26 cellular contexts compared by ENCODE assay signal in genomic region chr2:108923736-108924443, GRCh38.
DNase-seq lines count a peak whose midpoint lies in the region; ATAC-seq and TF ChIP-seq lines count a peak whose summit lies in the region.
"Had no signal": no experiment of that assay in that cellular context is flagged by ENCODE, and none has a peak within 500 bp of the region (broad histone marks: within the 10 kb centered on the region; RNA-seq: fewer than 3 reads in every experiment).

No MANE protein-coding gene starts in this region.

- H3K27me3 Mint-ChIP-seq in MCF 10A (ENCODE audit: insufficient read depth, unreplicated experiment) (peaks cover 25% of the 10 kb centered on the region), nephron (ENCODE audit: low read depth) (peaks cover 35% of the 10 kb centered on the region)
- H3K27me3 Mint-ChIP-seq: CD4-positive, alpha-beta T cell had no signal

- in situ Hi-C loops in mammary epithelial cell (cut with MboI; ENCODE audit: low sequenced_read_pairs in 2 of 2), result no loop called here

- no peaks in the 10 kb centered on the region for H3K36me3 Mint-ChIP-seq in MCF 10A (ENCODE audit: insufficient read depth, unreplicated experiment)
- H3K36me3 Mint-ChIP-seq in nephron (ENCODE audit: low read depth), result no peaks in the 10 kb centered on the region
- H3K36me3 Mint-ChIP-seq: memory B cell had no signal

- no peak overlapping the region for H3K9ac ChIP-seq in mammary epithelial cell (ENCODE audit: insufficient read depth, low read length)

- no peaks in the 10 kb centered on the region for H4K20me1 ChIP-seq in mammary epithelial cell (ENCODE audit: insufficient read depth, low read length)

- no peak overlapping the region for H3K27ac ChIP-seq in mammary epithelial cell (ENCODE audit: insufficient read depth, low read depth, low read length)
- H3K27ac ChIP-seq: adrenal gland, hepatocyte, prostate gland had no signal

- no peak overlapping the region for H3K4me3 Mint-ChIP-seq in MCF 10A (ENCODE audit: unreplicated experiment)
- H3K4me3 Mint-ChIP-seq in nephron, result no peak overlapping the region
- H3K4me3 Mint-ChIP-seq: CD4-positive, alpha-beta T cell; HFFc6; memory B cell; T-helper 2 cell treated with Interferon-gamma antibody and Interleukin-4, amounts not matched to agents 5 μg/mL and 100 μg/mL, for 36 hours had no signal

- no peaks in the 10 kb centered on the region for H3K9me3 ChIP-seq in mammary epithelial cell (replicated peaks; ENCODE audit: insufficient read depth, low read length)
- H3K9me3 ChIP-seq: adrenal gland, prostate gland had no signal

- H3K4me3 ChIP-seq in mammary epithelial cell (replicated peaks in 1 of 3; ENCODE audit: insufficient read depth in 1 of 3, low read depth in 2 of 3, low read length in 3 of 3), result no peak overlapping the region
- H3K4me3 ChIP-seq: adrenal gland, hepatocyte, prostate gland had no signal

- H3K27me3 ChIP-seq in mammary epithelial cell (ENCODE audit: insufficient read depth, low read length), result peaks cover 5% of the 10 kb centered on the region
- H3K27me3 ChIP-seq: adrenal gland, hepatocyte had no signal

- H3K9me3 Mint-ChIP-seq in MCF 10A (ENCODE audit: unreplicated experiment) (no peaks in the 10 kb centered on the region), nephron (no peaks in the 10 kb centered on the region)
- H3K9me3 Mint-ChIP-seq: CD4-positive, alpha-beta T cell; HFFc6; memory B cell; T-helper 2 cell treated with Interferon-gamma antibody and Interleukin-4, amounts not matched to agents 5 μg/mL and 100 μg/mL, for 36 hours had no signal

- POLR2A ChIA-PET in MCF 10A (lab: Yijun Ruan, JAX), result interaction anchor here (0.6 to 2.2 kb wide), 6 partner anchors 10 to 187 kb away, joined by 3 to 12 read pairs (median 3); no protein-coding TSS in a partner anchor

- WGBS in mammary epithelial cell (ENCODE audit: low coverage, missing lambda C conversion rate), result 93% methylated on average over 9 of the region's 9 CpGs

- H2AFZ ChIP-seq in mammary epithelial cell (ENCODE audit: low read depth, low read length), result no peak overlapping the region
- H2AFZ ChIP-seq: hepatocyte had no signal

- no peaks in the 10 kb centered on the region for H3K79me2 ChIP-seq in mammary epithelial cell (ENCODE audit: insufficient read depth, low read length)
- H3K79me2 ChIP-seq: hepatocyte had no signal

- H3K27ac Mint-ChIP-seq in MCF 10A (ENCODE audit: low read depth, unreplicated experiment), result no peak overlapping the region
- H3K27ac Mint-ChIP-seq in nephron, result peak overlapping the region in 2 of 3 experiments; percentile 49 to 56
- H3K27ac Mint-ChIP-seq: CD4-positive, alpha-beta T cell; HFFc6; memory B cell; T-helper 2 cell treated with Interferon-gamma antibody and Interleukin-4, amounts not matched to agents 5 μg/mL and 100 μg/mL, for 36 hours had no signal

- DNase-seq in mammary epithelial cell (no peak), MCF 10A (ENCODE audit: unreplicated experiment) (no peak), ecto neural progenitor cell (ENCODE audit: low spot score) (peak; percentile 43), NCI-H446 (lab: John Stamatoyannopoulos, UW) (no peak), NCI-H526 (lab: John Stamatoyannopoulos, UW) (no peak), NCI-H510A (lab: John Stamatoyannopoulos, UW) (no peak)
- DNase-seq: activated CD4-positive, alpha-beta T cell treated with anti-CD3 and anti-CD28 coated beads, Interleukin-2, amount 50 U/mL, for 48 hours; activated CD4-positive, CD25-positive, alpha-beta regulatory T cell treated with anti-CD3 and anti-CD28 coated beads, Interleukin-2, amount 50 U/mL, for 72 hours; activated naive CD4-positive, alpha-beta T cell treated with Interleukin-2 at 50 U/mL for 16 hours; activated T-cell treated with anti-CD3 and anti-CD28 coated beads, Interleukin-2, amount 50 U/mL, for 48 hours; adrenal gland; DND-41; GF-D8; HFFc6; NCI-H1092; NCI-H1694 treated with DMSO at 0.1 percent for 48 hours; NCI-H510A treated with DMSO at 0.1 percent for 48 hours; NK-92 treated with Interleukin-12 subunit alpha and Interleukin-12 subunit beta, amount 100 ng/mL, for 24 hours; stimulated activated CD4-positive, alpha-beta T cell treated with anti-CD3 and anti-CD28 coated beads, Interleukin-4, amount 100 ng/mL, for 4 hours had no signal

- dilution Hi-C loops in mammary epithelial cell (cut with HindIII; ENCODE audit: low sequenced_read_pairs), result no loop called here

- CTCF ChIA-PET in mammary epithelial cell (lab: Charles Lee; ENCODE audit: low non-redundant PET) (no interaction called here), MCF 10A (lab: Yijun Ruan, JAX) (interaction anchor here (1.4 to 1.9 kb wide), 2 partner anchors 46 to 65 kb away, joined by 6 to 8 read pairs; partner anchors contain the start of gene EDAR)

- intact Hi-C loops in mammary epithelial cell (cut with micrococcal nuclease) (loop anchor here (2.0 to 5.0 kb wide), 4 partner anchors 69 to 283 kb away; partner anchors contain the start of gene SH3RF3), MCF 10A (cut with micrococcal nuclease) (no loop called here)

- TF ChIP-seq CTCF in mammary epithelial cell (conservative IDR thresholded peaks at IDR 0.05 in 1 of 2, IDR thresholded peaks at IDR 0.05 in 1 of 2; ENCODE audit: extremely low read depth in 1 of 2, insufficient read depth in 1 of 2, low read depth in 1 of 2, low read length in 2 of 2) (no peak), MCF 10A (IDR thresholded peaks at IDR 0.05; ENCODE audit: unreplicated experiment) (no peak), nephron (IDR thresholded peaks at IDR 0.05; ENCODE audit: unreplicated experiment in 3 of 3) (no peak)

- H3K4me1 Mint-ChIP-seq in MCF 10A (ENCODE audit: insufficient read depth, unreplicated experiment) (peaks cover 19% of the 10 kb centered on the region), nephron (peaks cover 6% of the 10 kb centered on the region)
- H3K4me1 Mint-ChIP-seq: memory B cell had no signal

- H3K4me1 ChIP-seq in mammary epithelial cell (ENCODE audit: insufficient read depth, low read length), result peaks cover 39% of the 10 kb centered on the region
- H3K4me1 ChIP-seq: adrenal gland, prostate gland had no signal

- BruUV-seq in mammary epithelial cell (replicated peaks; lab: Mats Ljungman, UMichigan) (no TSS peak), MCF 10A (replicated peaks; lab: Mats Ljungman, UMichigan) (no TSS peak)

- H3K4me2 ChIP-seq in mammary epithelial cell (ENCODE audit: insufficient read depth, low read depth, low read length), result peak overlapping the region; percentile 66
- H3K4me2 ChIP-seq: hepatocyte had no signal

- no peak for ATAC-seq in GM21619 (IDR thresholded peaks at IDR 0.05; ENCODE audit: unreplicated experiment)

- H3K36me3 ChIP-seq in mammary epithelial cell (ENCODE audit: insufficient read depth, low read length), result no peaks in the 10 kb centered on the region
- H3K36me3 ChIP-seq: adrenal gland, prostate gland had no signal
